ENCODE assay signal across 2 cellular contexts in the genomic region with DNA sequence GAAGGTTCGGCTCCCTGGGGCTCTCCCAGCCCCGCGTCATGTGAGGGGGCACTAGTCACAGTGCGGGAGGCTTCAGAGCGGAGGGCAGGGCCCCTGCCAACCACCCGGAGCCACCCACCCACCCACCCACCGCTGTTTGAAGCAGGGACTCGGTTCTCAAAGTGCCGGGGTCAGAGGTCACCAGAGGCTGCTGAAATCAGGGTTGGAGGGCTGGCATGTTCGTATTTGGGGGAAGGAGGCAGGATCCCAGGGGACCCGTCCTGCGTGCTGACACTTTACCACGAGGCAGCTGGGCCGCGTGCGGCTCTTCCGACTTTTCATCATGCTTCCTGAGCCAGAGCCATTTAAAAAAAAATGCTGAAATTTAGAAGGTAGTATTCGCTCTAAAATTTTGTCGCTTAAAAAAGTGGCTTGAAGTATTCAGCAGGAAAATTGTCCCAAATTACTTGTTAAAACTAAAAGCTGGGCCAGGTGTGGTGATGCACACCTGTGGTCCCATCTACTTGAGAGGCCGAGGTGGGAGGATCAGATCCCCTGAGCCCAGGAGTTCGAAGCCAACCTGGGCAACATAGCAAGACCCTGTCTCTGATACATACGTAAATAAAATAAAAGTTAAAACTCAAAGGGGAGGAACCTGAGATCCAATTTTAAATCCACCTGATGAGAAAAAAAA.
A peak's percentile ranks its signal among the peaks of the same experiment; 100 is the strongest.
TF ChIP-seq lines count a peak whose summit lies in the region.

No MANE protein-coding gene starts in this region.

TF ChIP-seq in HEK293, 187 proteins besides CTCF, POLR2A, EP300 and RAD21:
- TF ChIP-seq, protein P1, sequence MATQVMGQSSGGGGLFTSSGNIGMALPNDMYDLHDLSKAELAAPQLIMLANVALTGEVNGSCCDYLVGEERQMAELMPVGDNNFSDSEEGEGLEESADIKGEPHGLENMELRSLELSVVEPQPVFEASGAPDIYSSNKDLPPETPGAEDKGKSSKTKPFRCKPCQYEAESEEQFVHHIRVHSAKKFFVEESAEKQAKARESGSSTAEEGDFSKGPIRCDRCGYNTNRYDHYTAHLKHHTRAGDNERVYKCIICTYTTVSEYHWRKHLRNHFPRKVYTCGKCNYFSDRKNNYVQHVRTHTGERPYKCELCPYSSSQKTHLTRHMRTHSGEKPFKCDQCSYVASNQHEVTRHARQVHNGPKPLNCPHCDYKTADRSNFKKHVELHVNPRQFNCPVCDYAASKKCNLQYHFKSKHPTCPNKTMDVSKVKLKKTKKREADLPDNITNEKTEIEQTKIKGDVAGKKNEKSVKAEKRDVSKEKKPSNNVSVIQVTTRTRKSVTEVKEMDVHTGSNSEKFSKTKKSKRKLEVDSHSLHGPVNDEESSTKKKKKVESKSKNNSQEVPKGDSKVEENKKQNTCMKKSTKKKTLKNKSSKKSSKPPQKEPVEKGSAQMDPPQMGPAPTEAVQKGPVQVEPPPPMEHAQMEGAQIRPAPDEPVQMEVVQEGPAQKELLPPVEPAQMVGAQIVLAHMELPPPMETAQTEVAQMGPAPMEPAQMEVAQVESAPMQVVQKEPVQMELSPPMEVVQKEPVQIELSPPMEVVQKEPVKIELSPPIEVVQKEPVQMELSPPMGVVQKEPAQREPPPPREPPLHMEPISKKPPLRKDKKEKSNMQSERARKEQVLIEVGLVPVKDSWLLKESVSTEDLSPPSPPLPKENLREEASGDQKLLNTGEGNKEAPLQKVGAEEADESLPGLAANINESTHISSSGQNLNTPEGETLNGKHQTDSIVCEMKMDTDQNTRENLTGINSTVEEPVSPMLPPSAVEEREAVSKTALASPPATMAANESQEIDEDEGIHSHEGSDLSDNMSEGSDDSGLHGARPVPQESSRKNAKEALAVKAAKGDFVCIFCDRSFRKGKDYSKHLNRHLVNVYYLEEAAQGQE (tag by site-specific recombination; IDR thresholded peaks at IDR 0.05) = no peak
- peak; percentile 74 for TF ChIP-seq ZNF121 (tag by site-specific recombination; IDR thresholded peaks at IDR 0.05)

TF ChIP-seq in HepG2, 621 proteins besides CTCF, POLR2A, EP300 and RAD21:
- TF ChIP-seq ZNF460 (CRISPR knock-in tag; IDR thresholded peaks at IDR 0.05; ENCODE audit: borderline replicate concordance) (peak; percentile 37; the same call in 1 of the 2 replicates), FOXA1 (IDR thresholded peaks at IDR 0.05) (no peak), FOXA1 (CRISPR knock-in tag; IDR thresholded peaks at IDR 0.05) (no peak), ZEB1 (IDR thresholded peaks at IDR 0.05; ENCODE audit: insufficient replicate concordance, low read depth) (peak; percentile 56), SOX5 (CRISPR knock-in tag; IDR thresholded peaks at IDR 0.05; ENCODE audit: borderline replicate concordance) (no peak), ZNF121 (CRISPR knock-in tag; IDR thresholded peaks at IDR 0.05) (peak; percentile 79), ZNF230 (CRISPR knock-in tag; IDR thresholded peaks at IDR 0.05) (no peak), MEIS1 (CRISPR knock-in tag; IDR thresholded peaks at IDR 0.05; ENCODE audit: borderline replicate concordance) (no peak), EZH2 (conservative IDR thresholded peaks at IDR 0.05; ENCODE audit: low read depth, low read length) (no peak), SMARCC2 (IDR thresholded peaks at IDR 0.05) (no peak), MAF1 (CRISPR knock-in tag; IDR thresholded peaks at IDR 0.05; ENCODE audit: borderline replicate concordance) (no peak)
- TF ChIP-seq, protein P2, sequence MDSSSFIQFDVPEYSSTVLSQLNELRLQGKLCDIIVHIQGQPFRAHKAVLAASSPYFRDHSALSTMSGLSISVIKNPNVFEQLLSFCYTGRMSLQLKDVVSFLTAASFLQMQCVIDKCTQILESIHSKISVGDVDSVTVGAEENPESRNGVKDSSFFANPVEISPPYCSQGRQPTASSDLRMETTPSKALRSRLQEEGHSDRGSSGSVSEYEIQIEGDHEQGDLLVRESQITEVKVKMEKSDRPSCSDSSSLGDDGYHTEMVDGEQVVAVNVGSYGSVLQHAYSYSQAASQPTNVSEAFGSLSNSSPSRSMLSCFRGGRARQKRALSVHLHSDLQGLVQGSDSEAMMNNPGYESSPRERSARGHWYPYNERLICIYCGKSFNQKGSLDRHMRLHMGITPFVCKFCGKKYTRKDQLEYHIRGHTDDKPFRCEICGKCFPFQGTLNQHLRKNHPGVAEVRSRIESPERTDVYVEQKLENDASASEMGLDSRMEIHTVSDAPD (CRISPR knock-in tag; IDR thresholded peaks at IDR 0.05) = no peak
- TF ChIP-seq, protein P3, sequence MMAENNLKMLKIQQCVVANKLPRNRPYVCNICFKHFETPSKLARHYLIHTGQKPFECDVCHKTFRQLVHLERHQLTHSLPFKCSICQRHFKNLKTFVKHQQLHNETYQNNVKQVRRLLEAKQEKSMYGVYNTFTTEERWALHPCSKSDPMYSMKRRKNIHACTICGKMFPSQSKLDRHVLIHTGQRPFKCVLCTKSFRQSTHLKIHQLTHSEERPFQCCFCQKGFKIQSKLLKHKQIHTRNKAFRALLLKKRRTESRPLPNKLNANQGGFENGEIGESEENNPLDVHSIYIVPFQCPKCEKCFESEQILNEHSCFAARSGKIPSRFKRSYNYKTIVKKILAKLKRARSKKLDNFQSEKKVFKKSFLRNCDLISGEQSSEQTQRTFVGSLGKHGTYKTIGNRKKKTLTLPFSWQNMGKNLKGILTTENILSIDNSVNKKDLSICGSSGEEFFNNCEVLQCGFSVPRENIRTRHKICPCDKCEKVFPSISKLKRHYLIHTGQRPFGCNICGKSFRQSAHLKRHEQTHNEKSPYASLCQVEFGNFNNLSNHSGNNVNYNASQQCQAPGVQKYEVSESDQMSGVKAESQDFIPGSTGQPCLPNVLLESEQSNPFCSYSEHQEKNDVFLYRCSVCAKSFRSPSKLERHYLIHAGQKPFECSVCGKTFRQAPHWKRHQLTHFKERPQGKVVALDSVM (CRISPR knock-in tag; IDR thresholded peaks at IDR 0.05) = 0 out of 2 replicates have a peak, but pooled peaks have one; percentile 15
- TF ChIP-seq, protein P4, sequence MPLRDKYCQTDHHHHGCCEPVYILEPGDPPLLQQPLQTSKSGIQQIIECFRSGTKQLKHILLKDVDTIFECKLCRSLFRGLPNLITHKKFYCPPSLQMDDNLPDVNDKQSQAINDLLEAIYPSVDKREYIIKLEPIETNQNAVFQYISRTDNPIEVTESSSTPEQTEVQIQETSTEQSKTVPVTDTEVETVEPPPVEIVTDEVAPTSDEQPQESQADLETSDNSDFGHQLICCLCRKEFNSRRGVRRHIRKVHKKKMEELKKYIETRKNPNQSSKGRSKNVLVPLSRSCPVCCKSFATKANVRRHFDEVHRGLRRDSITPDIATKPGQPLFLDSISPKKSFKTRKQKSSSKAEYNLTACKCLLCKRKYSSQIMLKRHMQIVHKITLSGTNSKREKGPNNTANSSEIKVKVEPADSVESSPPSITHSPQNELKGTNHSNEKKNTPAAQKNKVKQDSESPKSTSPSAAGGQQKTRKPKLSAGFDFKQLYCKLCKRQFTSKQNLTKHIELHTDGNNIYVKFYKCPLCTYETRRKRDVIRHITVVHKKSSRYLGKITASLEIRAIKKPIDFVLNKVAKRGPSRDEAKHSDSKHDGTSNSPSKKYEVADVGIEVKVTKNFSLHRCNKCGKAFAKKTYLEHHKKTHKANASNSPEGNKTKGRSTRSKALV (CRISPR knock-in tag; IDR thresholded peaks at IDR 0.05) = no peak
- TF ChIP-seq, protein P5, sequence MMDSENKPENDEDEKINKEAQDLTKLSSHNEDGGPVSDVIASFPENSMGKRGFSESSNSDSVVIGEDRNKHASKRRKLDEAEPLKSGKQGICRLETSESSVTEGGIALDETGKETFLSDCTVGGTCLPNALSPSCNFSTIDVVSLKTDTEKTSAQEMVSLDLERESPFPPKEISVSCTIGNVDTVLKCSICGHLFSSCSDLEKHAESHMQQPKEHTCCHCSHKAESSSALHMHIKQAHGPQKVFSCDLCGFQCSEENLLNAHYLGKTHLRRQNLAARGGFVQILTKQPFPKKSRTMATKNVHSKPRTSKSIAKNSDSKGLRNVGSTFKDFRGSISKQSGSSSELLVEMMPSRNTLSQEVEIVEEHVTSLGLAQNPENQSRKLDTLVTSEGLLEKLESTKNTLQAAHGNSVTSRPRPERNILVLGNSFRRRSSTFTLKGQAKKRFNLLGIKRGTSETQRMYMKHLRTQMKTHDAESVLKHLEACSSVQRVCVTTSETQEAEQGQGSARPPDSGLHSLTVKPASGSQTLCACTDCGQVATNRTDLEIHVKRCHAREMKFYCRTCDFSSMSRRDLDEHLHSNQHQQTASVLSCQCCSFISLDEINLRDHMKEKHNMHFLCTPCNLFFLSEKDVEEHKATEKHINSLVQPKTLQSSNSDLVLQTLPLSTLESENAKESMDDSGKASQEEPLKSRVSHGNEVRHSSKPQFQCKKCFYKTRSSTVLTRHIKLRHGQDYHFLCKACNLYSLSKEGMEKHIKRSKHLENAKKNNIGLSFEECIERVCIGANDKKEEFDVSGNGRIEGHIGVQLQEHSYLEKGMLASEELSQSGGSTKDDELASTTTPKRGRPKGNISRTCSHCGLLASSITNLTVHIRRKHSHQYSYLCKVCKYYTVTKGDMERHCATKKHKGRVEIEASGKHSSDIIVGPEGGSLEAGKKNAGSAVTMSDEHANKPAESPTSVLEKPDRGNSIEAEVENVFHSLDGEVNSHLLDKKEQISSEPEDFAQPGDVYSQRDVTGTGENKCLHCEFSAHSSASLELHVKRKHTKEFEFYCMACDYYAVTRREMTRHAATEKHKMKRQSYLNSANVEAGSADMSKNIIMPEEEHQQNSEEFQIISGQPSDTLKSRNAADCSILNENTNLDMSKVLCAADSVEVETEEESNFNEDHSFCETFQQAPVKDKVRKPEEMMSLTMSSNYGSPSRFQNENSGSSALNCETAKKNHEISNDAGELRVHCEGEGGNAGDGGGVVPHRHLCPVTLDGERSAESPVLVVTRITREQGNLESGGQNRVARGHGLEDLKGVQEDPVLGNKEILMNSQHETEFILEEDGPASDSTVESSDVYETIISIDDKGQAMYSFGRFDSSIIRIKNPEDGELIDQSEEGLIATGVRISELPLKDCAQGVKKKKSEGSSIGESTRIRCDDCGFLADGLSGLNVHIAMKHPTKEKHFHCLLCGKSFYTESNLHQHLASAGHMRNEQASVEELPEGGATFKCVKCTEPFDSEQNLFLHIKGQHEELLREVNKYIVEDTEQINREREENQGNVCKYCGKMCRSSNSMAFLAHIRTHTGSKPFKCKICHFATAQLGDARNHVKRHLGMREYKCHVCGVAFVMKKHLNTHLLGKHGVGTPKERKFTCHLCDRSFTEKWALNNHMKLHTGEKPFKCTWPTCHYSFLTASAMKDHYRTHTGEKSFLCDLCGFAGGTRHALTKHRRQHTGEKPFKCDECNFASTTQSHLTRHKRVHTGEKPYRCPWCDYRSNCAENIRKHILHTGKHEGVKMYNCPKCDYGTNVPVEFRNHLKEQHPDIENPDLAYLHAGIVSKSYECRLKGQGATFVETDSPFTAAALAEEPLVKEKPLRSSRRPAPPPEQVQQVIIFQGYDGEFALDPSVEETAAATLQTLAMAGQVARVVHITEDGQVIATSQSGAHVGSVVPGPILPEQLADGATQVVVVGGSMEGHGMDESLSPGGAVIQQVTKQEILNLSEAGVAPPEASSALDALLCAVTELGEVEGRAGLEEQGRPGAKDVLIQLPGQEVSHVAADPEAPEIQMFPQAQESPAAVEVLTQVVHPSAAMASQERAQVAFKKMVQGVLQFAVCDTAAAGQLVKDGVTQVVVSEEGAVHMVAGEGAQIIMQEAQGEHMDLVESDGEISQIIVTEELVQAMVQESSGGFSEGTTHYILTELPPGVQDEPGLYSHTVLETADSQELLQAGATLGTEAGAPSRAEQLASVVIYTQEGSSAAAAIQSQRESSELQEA (CRISPR knock-in tag; IDR thresholded peaks at IDR 0.05; ENCODE audit: not compliant biosample characterization) = no peak
